Comparison of ENCODE assay signal across 8 cellular contexts in genomic region chr6:156767603-156768467, GRCh38.
DNase-seq lines count a peak whose midpoint lies in the region; ATAC-seq lines count a peak whose summit lies in the region.

No MANE protein-coding gene starts in this region.

- peak; percentile 91 for ATAC-seq in GM18861 (IDR thresholded peaks at IDR 0.05; ENCODE audit: unreplicated experiment)
- ATAC-seq in GM21737 (IDR thresholded peaks at IDR 0.05; ENCODE audit: unreplicated experiment), result peak; percentile 92
- ATAC-seq in HG03558 (IDR thresholded peaks at IDR 0.05; ENCODE audit: extremely low read depth, unreplicated experiment), result peak; percentile 90

- DNase-seq in germinal center (ENCODE audit: low spot score) (peak; percentile 73), HuH-7.5 (ENCODE audit: low spot score) (no peak), hippocampal formation (lab: John Stamatoyannopoulos, UW) (no peak)
- DNase-seq in stimulated activated CD4-positive, alpha-beta T cell treated with anti-CD3 and anti-CD28 coated beads, Interleukin-4, amount 100 ng/mL, for 24 hours, result no peak
- DNase-seq in stimulated activated CD4-positive, alpha-beta T cell treated with anti-CD3 and anti-CD28 coated beads, Interleukin-2, amount 100 ng/mL, for 24 hours, result no peak
